1 cellular context compared by ENCODE assay signal in the genomic region with DNA sequence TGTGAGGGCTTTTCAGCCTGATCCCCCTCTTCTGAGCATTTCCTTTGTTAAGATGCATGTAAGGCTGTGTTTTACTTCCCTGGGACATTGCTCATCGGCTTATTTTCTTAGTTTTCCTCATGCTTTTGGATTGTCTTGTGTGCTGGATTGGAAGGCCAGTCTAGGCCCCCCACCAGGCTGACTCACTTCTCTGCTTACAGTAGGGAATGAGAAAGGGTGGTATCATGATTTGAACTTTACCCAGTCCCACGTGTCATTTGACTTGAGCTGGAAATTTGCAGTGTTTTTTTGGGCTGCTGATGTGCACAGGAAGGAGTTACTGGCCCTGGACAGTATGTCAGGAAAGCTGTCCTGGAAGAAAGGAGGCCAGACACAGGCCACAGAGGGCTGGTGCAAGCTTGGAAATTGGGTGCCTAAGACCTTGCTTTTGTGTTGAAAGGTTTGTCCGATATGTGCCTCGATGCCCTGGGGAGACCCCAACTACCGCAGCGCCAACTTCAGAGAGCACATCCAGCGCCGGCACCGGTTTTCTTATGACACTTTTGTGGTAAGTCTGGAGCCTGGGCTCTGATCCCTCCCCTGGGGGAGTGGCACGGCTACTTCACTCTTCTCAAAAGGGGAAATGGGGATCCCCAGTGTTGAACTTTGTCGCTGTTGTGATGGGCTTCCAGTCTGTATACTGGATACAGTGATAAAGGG.
TF ChIP-seq lines count a peak whose summit lies in the region.

No MANE protein-coding gene starts in this region.

TF ChIP-seq in HepG2, 621 proteins besides CTCF, POLR2A, EP300 and RAD21 (continued from another document and continues in another):
- TF ChIP-seq, protein P1, sequence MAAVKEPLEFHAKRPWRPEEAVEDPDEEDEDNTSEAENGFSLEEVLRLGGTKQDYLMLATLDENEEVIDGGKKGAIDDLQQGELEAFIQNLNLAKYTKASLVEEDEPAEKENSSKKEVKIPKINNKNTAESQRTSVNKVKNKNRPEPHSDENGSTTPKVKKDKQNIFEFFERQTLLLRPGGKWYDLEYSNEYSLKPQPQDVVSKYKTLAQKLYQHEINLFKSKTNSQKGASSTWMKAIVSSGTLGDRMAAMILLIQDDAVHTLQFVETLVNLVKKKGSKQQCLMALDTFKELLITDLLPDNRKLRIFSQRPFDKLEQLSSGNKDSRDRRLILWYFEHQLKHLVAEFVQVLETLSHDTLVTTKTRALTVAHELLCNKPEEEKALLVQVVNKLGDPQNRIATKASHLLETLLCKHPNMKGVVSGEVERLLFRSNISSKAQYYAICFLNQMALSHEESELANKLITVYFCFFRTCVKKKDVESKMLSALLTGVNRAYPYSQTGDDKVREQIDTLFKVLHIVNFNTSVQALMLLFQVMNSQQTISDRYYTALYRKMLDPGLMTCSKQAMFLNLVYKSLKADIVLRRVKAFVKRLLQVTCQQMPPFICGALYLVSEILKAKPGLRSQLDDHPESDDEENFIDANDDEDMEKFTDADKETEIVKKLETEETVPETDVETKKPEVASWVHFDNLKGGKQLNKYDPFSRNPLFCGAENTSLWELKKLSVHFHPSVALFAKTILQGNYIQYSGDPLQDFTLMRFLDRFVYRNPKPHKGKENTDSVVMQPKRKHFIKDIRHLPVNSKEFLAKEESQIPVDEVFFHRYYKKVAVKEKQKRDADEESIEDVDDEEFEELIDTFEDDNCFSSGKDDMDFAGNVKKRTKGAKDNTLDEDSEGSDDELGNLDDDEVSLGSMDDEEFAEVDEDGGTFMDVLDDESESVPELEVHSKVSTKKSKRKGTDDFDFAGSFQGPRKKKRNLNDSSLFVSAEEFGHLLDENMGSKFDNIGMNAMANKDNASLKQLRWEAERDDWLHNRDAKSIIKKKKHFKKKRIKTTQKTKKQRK (IDR thresholded peaks at IDR 0.05; ENCODE audit: low read length) = no peak
- no peak for TF ChIP-seq STAT5B (CRISPR knock-in tag; IDR thresholded peaks at IDR 0.05)
- no peak for TF ChIP-seq ZNF569 (CRISPR knock-in tag; IDR thresholded peaks at IDR 0.05; ENCODE audit: borderline replicate concordance)
- TF ChIP-seq, protein P2, sequence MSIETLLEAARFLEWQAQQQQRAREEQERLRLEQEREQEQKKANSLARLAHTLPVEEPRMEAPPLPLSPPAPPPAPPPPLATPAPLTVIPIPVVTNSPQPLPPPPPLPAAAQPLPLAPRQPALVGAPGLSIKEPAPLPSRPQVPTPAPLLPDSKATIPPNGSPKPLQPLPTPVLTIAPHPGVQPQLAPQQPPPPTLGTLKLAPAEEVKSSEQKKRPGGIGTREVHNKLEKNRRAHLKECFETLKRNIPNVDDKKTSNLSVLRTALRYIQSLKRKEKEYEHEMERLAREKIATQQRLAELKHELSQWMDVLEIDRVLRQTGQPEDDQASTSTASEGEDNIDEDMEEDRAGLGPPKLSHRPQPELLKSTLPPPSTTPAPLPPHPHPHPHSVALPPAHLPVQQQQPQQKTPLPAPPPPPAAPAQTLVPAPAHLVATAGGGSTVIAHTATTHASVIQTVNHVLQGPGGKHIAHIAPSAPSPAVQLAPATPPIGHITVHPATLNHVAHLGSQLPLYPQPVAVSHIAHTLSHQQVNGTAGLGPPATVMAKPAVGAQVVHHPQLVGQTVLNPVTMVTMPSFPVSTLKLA (IDR thresholded peaks at IDR 0.05) = peak; percentile 49; the same call in 1 of the 2 replicates
- TF ChIP-seq, protein P3, sequence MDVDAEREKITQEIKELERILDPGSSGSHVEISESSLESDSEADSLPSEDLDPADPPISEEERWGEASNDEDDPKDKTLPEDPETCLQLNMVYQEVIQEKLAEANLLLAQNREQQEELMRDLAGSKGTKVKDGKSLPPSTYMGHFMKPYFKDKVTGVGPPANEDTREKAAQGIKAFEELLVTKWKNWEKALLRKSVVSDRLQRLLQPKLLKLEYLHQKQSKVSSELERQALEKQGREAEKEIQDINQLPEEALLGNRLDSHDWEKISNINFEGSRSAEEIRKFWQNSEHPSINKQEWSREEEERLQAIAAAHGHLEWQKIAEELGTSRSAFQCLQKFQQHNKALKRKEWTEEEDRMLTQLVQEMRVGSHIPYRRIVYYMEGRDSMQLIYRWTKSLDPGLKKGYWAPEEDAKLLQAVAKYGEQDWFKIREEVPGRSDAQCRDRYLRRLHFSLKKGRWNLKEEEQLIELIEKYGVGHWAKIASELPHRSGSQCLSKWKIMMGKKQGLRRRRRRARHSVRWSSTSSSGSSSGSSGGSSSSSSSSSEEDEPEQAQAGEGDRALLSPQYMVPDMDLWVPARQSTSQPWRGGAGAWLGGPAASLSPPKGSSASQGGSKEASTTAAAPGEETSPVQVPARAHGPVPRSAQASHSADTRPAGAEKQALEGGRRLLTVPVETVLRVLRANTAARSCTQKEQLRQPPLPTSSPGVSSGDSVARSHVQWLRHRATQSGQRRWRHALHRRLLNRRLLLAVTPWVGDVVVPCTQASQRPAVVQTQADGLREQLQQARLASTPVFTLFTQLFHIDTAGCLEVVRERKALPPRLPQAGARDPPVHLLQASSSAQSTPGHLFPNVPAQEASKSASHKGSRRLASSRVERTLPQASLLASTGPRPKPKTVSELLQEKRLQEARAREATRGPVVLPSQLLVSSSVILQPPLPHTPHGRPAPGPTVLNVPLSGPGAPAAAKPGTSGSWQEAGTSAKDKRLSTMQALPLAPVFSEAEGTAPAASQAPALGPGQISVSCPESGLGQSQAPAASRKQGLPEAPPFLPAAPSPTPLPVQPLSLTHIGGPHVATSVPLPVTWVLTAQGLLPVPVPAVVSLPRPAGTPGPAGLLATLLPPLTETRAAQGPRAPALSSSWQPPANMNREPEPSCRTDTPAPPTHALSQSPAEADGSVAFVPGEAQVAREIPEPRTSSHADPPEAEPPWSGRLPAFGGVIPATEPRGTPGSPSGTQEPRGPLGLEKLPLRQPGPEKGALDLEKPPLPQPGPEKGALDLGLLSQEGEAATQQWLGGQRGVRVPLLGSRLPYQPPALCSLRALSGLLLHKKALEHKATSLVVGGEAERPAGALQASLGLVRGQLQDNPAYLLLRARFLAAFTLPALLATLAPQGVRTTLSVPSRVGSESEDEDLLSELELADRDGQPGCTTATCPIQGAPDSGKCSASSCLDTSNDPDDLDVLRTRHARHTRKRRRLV (CRISPR knock-in tag; IDR thresholded peaks at IDR 0.05) = no peak
- TF ChIP-seq, protein P4, sequence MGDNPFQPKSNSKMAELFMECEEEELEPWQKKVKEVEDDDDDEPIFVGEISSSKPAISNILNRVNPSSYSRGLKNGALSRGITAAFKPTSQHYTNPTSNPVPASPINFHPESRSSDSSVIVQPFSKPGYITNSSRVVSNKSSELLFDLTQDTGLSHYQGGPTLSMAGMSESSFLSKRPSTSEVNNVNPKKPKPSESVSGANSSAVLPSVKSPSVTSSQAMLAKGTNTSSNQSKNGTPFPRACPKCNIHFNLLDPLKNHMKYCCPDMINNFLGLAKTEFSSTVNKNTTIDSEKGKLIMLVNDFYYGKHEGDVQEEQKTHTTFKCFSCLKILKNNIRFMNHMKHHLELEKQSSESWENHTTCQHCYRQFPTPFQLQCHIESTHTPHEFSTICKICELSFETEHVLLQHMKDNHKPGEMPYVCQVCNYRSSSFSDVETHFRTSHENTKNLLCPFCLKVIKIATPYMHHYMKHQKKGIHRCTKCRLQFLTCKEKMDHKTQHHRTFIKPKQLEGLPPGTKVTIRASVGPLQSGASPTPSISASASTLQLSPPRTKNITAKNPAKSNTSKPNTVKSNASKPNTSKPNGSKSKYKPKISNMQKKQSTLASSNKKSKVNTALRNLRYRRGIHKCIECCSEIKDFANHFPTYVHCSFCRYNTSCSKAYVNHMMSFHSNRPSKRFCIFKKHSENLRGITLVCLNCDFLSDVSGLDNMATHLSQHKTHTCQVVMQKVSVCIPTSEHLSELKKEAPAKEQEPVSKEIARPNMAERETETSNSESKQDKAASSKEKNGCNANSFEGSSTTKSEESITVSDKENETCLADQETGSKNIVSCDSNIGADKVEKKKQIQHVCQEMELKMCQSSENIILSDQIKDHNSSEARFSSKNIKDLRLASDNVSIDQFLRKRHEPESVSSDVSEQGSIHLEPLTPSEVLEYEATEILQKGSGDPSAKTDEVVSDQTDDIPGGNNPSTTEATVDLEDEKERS (CRISPR knock-in tag; IDR thresholded peaks at IDR 0.05) = no peak
- TF ChIP-seq, protein P5, sequence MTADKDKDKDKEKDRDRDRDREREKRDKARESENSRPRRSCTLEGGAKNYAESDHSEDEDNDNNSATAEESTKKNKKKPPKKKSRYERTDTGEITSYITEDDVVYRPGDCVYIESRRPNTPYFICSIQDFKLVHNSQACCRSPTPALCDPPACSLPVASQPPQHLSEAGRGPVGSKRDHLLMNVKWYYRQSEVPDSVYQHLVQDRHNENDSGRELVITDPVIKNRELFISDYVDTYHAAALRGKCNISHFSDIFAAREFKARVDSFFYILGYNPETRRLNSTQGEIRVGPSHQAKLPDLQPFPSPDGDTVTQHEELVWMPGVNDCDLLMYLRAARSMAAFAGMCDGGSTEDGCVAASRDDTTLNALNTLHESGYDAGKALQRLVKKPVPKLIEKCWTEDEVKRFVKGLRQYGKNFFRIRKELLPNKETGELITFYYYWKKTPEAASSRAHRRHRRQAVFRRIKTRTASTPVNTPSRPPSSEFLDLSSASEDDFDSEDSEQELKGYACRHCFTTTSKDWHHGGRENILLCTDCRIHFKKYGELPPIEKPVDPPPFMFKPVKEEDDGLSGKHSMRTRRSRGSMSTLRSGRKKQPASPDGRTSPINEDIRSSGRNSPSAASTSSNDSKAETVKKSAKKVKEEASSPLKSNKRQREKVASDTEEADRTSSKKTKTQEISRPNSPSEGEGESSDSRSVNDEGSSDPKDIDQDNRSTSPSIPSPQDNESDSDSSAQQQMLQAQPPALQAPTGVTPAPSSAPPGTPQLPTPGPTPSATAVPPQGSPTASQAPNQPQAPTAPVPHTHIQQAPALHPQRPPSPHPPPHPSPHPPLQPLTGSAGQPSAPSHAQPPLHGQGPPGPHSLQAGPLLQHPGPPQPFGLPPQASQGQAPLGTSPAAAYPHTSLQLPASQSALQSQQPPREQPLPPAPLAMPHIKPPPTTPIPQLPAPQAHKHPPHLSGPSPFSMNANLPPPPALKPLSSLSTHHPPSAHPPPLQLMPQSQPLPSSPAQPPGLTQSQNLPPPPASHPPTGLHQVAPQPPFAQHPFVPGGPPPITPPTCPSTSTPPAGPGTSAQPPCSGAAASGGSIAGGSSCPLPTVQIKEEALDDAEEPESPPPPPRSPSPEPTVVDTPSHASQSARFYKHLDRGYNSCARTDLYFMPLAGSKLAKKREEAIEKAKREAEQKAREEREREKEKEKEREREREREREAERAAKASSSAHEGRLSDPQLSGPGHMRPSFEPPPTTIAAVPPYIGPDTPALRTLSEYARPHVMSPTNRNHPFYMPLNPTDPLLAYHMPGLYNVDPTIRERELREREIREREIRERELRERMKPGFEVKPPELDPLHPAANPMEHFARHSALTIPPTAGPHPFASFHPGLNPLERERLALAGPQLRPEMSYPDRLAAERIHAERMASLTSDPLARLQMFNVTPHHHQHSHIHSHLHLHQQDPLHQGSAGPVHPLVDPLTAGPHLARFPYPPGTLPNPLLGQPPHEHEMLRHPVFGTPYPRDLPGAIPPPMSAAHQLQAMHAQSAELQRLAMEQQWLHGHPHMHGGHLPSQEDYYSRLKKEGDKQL (CRISPR knock-in tag; IDR thresholded peaks at IDR 0.05; ENCODE audit: low read depth) = no peak
- no peak for TF ChIP-seq ZNF3 (CRISPR knock-in tag; IDR thresholded peaks at IDR 0.05)
- peak; percentile 87 for TF ChIP-seq SAP130 (CRISPR knock-in tag; IDR thresholded peaks at IDR 0.05; ENCODE audit: low read depth)
- no peak for TF ChIP-seq KLF13 (CRISPR knock-in tag; IDR thresholded peaks at IDR 0.05)
- no peak for TF ChIP-seq ZNF20 (CRISPR knock-in tag; IDR thresholded peaks at IDR 0.05)
- peak; percentile 53; the same call in 1 of the 2 replicates for TF ChIP-seq DMAP1 (CRISPR knock-in tag; IDR thresholded peaks at IDR 0.05)
- TF ChIP-seq ZNF354B (CRISPR knock-in tag; IDR thresholded peaks at IDR 0.05) = no peak
- peak; percentile 35; the same call in 1 of the 2 replicates for TF ChIP-seq ETV5 (CRISPR knock-in tag; IDR thresholded peaks at IDR 0.05; ENCODE audit: borderline replicate concordance)
- no peak for TF ChIP-seq ARNT2 (CRISPR knock-in tag; IDR thresholded peaks at IDR 0.05; ENCODE audit: low read depth)
- no peak for TF ChIP-seq ZSCAN9 (CRISPR knock-in tag; IDR thresholded peaks at IDR 0.05; ENCODE audit: borderline replicate concordance)
- TF ChIP-seq SP140L (CRISPR knock-in tag; IDR thresholded peaks at IDR 0.05; ENCODE audit: borderline replicate concordance) = no peak
- no peak for TF ChIP-seq ZNF260 (CRISPR knock-in tag; IDR thresholded peaks at IDR 0.05; ENCODE audit: borderline replicate concordance, low read depth)
- peak; percentile 31; the same call in 1 of the 2 replicates for TF ChIP-seq ATF1 (CRISPR knock-in tag; IDR thresholded peaks at IDR 0.05)
- no peak for TF ChIP-seq ZNF326 (CRISPR knock-in tag; IDR thresholded peaks at IDR 0.05; ENCODE audit: borderline replicate concordance)
- TF ChIP-seq RARG (CRISPR knock-in tag; IDR thresholded peaks at IDR 0.05; ENCODE audit: low read depth) = no peak
- TF ChIP-seq, protein P6, sequence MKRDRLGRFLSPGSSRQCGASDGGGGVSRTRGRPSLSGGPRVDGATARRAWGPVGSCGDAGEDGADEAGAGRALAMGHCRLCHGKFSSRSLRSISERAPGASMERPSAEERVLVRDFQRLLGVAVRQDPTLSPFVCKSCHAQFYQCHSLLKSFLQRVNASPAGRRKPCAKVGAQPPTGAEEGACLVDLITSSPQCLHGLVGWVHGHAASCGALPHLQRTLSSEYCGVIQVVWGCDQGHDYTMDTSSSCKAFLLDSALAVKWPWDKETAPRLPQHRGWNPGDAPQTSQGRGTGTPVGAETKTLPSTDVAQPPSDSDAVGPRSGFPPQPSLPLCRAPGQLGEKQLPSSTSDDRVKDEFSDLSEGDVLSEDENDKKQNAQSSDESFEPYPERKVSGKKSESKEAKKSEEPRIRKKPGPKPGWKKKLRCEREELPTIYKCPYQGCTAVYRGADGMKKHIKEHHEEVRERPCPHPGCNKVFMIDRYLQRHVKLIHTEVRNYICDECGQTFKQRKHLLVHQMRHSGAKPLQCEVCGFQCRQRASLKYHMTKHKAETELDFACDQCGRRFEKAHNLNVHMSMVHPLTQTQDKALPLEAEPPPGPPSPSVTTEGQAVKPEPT (CRISPR knock-in tag; IDR thresholded peaks at IDR 0.05; ENCODE audit: low read depth) = no peak
- TF ChIP-seq ZNF75D (CRISPR knock-in tag; IDR thresholded peaks at IDR 0.05; ENCODE audit: borderline replicate concordance) = 0 out of 2 replicates have a peak, but pooled peaks have one; percentile 4
- 0 out of 2 replicates have a peak, but pooled peaks have one; percentile 14 for TF ChIP-seq ZSCAN29 (CRISPR knock-in tag; conservative IDR thresholded peaks at IDR 0.05)
- TF ChIP-seq, protein P7, sequence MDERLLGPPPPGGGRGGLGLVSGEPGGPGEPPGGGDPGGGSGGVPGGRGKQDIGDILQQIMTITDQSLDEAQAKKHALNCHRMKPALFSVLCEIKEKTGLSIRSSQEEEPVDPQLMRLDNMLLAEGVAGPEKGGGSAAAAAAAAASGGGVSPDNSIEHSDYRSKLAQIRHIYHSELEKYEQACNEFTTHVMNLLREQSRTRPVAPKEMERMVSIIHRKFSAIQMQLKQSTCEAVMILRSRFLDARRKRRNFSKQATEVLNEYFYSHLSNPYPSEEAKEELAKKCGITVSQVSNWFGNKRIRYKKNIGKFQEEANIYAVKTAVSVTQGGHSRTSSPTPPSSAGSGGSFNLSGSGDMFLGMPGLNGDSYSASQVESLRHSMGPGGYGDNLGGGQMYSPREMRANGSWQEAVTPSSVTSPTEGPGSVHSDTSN (CRISPR knock-in tag; IDR thresholded peaks at IDR 0.05) = no peak
- no peak for TF ChIP-seq ZNF530 (CRISPR knock-in tag; IDR thresholded peaks at IDR 0.05; ENCODE audit: low read depth)
- TF ChIP-seq SOX5 (CRISPR knock-in tag; IDR thresholded peaks at IDR 0.05; ENCODE audit: borderline replicate concordance) = peak; percentile 49
- no peak; the same call in 1 of the 2 replicates for TF ChIP-seq HDAC2 (CRISPR knock-in tag; IDR thresholded peaks at IDR 0.05)
- no peak for TF ChIP-seq HOXA9 (CRISPR knock-in tag; IDR thresholded peaks at IDR 0.05; ENCODE audit: borderline replicate concordance)
- TF ChIP-seq PPARG (CRISPR knock-in tag; conservative IDR thresholded peaks at IDR 0.05) = 0 out of 2 replicates have a peak, but pooled peaks have one; percentile 24
- peak; percentile 68 for TF ChIP-seq PHF21A (CRISPR knock-in tag; IDR thresholded peaks at IDR 0.05)
